ENCODE assay signal across 1 cellular context in the genomic region with DNA sequence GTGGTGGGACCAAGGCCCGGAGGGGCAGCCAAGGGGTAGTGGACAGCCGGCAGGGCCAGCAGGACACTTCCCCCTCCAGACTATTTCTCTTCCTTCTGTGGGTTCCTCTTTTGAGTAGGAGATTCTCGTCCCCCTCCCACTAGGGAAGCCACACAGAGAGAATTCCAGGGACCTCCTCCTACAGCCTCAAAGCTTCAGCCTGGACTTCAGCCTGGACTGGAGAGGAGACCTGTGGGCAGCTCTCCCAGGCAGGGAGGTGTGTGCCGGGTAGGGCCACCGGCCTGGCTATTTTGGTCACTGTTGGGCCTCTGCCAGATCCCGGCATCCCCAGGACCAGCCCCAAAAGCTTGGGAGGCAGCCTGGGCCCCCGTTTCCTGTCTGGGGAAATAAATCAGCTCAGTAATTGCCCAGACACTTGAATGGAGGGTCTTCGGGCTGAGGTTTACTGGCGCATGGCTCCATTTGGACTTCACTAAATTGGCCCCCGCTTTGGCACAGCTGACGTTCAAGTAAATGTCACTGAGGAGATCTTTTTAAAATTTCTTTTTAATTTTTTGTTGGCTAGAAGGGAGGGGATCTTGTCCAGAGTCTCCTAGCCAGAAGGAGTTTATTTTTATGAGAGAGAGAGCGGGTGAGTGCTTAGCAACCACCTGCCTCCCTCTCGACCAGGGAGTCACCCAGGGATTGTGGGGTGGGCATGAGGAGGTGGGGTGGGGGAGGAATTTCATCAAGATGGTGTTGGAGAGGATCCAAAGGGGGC.
TF ChIP-seq lines count a peak whose summit lies in the region.

No MANE protein-coding gene starts in this region.

TF ChIP-seq in HepG2, 621 proteins besides CTCF, POLR2A, EP300 and RAD21 (continued from another document and continues in another):
- TF ChIP-seq NFYB (CRISPR knock-in tag; IDR thresholded peaks at IDR 0.05) = no peak
- no peak for TF ChIP-seq NFIB (CRISPR knock-in tag; IDR thresholded peaks at IDR 0.05; ENCODE audit: borderline replicate concordance)
- TF ChIP-seq, protein P1, sequence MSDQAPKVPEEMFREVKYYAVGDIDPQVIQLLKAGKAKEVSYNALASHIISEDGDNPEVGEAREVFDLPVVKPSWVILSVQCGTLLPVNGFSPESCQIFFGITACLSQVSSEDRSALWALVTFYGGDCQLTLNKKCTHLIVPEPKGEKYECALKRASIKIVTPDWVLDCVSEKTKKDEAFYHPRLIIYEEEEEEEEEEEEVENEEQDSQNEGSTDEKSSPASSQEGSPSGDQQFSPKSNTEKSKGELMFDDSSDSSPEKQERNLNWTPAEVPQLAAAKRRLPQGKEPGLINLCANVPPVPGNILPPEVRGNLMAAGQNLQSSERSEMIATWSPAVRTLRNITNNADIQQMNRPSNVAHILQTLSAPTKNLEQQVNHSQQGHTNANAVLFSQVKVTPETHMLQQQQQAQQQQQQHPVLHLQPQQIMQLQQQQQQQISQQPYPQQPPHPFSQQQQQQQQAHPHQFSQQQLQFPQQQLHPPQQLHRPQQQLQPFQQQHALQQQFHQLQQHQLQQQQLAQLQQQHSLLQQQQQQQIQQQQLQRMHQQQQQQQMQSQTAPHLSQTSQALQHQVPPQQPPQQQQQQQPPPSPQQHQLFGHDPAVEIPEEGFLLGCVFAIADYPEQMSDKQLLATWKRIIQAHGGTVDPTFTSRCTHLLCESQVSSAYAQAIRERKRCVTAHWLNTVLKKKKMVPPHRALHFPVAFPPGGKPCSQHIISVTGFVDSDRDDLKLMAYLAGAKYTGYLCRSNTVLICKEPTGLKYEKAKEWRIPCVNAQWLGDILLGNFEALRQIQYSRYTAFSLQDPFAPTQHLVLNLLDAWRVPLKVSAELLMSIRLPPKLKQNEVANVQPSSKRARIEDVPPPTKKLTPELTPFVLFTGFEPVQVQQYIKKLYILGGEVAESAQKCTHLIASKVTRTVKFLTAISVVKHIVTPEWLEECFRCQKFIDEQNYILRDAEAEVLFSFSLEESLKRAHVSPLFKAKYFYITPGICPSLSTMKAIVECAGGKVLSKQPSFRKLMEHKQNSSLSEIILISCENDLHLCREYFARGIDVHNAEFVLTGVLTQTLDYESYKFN (CRISPR knock-in tag; conservative IDR thresholded peaks at IDR 0.05) = 0 out of 2 replicates have a peak, but pooled peaks have one; percentile 14
- TF ChIP-seq, protein P2, sequence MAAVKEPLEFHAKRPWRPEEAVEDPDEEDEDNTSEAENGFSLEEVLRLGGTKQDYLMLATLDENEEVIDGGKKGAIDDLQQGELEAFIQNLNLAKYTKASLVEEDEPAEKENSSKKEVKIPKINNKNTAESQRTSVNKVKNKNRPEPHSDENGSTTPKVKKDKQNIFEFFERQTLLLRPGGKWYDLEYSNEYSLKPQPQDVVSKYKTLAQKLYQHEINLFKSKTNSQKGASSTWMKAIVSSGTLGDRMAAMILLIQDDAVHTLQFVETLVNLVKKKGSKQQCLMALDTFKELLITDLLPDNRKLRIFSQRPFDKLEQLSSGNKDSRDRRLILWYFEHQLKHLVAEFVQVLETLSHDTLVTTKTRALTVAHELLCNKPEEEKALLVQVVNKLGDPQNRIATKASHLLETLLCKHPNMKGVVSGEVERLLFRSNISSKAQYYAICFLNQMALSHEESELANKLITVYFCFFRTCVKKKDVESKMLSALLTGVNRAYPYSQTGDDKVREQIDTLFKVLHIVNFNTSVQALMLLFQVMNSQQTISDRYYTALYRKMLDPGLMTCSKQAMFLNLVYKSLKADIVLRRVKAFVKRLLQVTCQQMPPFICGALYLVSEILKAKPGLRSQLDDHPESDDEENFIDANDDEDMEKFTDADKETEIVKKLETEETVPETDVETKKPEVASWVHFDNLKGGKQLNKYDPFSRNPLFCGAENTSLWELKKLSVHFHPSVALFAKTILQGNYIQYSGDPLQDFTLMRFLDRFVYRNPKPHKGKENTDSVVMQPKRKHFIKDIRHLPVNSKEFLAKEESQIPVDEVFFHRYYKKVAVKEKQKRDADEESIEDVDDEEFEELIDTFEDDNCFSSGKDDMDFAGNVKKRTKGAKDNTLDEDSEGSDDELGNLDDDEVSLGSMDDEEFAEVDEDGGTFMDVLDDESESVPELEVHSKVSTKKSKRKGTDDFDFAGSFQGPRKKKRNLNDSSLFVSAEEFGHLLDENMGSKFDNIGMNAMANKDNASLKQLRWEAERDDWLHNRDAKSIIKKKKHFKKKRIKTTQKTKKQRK (IDR thresholded peaks at IDR 0.05; ENCODE audit: low read length) = no peak
- TF ChIP-seq, protein P3, sequence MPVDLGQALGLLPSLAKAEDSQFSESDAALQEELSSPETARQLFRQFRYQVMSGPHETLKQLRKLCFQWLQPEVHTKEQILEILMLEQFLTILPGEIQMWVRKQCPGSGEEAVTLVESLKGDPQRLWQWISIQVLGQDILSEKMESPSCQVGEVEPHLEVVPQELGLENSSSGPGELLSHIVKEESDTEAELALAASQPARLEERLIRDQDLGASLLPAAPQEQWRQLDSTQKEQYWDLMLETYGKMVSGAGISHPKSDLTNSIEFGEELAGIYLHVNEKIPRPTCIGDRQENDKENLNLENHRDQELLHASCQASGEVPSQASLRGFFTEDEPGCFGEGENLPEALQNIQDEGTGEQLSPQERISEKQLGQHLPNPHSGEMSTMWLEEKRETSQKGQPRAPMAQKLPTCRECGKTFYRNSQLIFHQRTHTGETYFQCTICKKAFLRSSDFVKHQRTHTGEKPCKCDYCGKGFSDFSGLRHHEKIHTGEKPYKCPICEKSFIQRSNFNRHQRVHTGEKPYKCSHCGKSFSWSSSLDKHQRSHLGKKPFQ (CRISPR knock-in tag; IDR thresholded peaks at IDR 0.05; ENCODE audit: insufficient replicate concordance) = no peak
- no peak for TF ChIP-seq HMG20A (CRISPR knock-in tag; IDR thresholded peaks at IDR 0.05; ENCODE audit: borderline replicate concordance)
- TF ChIP-seq, protein P4, sequence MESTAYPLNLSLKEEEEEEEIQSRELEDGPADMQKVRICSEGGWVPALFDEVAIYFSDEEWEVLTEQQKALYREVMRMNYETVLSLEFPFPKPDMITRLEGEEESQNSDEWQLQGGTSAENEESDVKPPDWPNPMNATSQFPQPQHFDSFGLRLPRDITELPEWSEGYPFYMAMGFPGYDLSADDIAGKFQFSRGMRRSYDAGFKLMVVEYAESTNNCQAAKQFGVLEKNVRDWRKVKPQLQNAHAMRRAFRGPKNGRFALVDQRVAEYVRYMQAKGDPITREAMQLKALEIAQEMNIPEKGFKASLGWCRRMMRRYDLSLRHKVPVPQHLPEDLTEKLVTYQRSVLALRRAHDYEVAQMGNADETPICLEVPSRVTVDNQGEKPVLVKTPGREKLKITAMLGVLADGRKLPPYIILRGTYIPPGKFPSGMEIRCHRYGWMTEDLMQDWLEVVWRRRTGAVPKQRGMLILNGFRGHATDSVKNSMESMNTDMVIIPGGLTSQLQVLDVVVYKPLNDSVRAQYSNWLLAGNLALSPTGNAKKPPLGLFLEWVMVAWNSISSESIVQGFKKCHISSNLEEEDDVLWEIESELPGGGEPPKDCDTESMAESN (CRISPR knock-in tag; conservative IDR thresholded peaks at IDR 0.05) = 0 out of 2 replicates have a peak, but pooled peaks have one; percentile 18
- TF ChIP-seq ZNF343 (CRISPR knock-in tag; IDR thresholded peaks at IDR 0.05) = peak; percentile 57; the same call in 1 of the 2 replicates
- TF ChIP-seq, protein P5, sequence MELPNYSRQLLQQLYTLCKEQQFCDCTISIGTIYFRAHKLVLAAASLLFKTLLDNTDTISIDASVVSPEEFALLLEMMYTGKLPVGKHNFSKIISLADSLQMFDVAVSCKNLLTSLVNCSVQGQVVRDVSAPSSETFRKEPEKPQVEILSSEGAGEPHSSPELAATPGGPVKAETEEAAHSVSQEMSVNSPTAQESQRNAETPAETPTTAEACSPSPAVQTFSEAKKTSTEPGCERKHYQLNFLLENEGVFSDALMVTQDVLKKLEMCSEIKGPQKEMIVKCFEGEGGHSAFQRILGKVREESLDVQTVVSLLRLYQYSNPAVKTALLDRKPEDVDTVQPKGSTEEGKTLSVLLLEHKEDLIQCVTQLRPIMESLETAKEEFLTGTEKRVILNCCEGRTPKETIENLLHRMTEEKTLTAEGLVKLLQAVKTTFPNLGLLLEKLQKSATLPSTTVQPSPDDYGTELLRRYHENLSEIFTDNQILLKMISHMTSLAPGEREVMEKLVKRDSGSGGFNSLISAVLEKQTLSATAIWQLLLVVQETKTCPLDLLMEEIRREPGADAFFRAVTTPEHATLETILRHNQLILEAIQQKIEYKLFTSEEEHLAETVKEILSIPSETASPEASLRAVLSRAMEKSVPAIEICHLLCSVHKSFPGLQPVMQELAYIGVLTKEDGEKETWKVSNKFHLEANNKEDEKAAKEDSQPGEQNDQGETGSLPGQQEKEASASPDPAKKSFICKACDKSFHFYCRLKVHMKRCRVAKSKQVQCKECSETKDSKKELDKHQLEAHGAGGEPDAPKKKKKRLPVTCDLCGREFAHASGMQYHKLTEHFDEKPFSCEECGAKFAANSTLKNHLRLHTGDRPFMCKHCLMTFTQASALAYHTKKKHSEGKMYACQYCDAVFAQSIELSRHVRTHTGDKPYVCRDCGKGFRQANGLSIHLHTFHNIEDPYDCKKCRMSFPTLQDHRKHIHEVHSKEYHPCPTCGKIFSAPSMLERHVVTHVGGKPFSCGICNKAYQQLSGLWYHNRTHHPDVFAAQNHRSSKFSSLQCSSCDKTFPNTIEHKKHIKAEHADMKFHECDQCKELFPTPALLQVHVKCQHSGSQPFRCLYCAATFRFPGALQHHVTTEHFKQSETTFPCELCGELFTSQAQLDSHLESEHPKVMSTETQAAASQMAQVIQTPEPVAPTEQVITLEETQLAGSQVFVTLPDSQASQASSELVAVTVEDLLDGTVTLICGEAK (IDR thresholded peaks at IDR 0.05) = no peak
- TF ChIP-seq, protein P5 (CRISPR knock-in tag; IDR thresholded peaks at IDR 0.05) = no peak
- TF ChIP-seq ZFX (CRISPR knock-in tag; IDR thresholded peaks at IDR 0.05; ENCODE audit: low read depth) = peak; percentile 17
- no peak for TF ChIP-seq ZNF878 (CRISPR knock-in tag; IDR thresholded peaks at IDR 0.05)
- 0 out of 2 replicates have a peak, but pooled peaks have one; percentile 79 for TF ChIP-seq ZNF782 (CRISPR knock-in tag; IDR thresholded peaks at IDR 0.05; ENCODE audit: borderline replicate concordance)
- TF ChIP-seq, protein P6, sequence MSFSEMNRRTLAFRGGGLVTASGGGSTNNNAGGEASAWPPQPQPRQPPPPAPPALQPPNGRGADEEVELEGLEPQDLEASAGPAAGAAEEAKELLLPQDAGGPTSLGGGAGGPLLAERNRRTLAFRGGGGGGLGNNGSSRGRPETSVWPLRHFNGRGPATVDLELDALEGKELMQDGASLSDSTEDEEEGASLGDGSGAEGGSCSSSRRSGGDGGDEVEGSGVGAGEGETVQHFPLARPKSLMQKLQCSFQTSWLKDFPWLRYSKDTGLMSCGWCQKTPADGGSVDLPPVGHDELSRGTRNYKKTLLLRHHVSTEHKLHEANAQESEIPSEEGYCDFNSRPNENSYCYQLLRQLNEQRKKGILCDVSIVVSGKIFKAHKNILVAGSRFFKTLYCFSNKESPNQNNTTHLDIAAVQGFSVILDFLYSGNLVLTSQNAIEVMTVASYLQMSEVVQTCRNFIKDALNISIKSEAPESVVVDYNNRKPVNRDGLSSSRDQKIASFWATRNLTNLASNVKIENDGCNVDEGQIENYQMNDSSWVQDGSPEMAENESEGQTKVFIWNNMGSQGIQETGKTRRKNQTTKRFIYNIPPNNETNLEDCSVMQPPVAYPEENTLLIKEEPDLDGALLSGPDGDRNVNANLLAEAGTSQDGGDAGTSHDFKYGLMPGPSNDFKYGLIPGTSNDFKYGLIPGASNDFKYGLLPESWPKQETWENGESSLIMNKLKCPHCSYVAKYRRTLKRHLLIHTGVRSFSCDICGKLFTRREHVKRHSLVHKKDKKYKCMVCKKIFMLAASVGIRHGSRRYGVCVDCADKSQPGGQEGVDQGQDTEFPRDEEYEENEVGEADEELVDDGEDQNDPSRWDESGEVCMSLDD (CRISPR knock-in tag; IDR thresholded peaks at IDR 0.05; ENCODE audit: borderline replicate concordance) = no peak
- TF ChIP-seq, protein P7, sequence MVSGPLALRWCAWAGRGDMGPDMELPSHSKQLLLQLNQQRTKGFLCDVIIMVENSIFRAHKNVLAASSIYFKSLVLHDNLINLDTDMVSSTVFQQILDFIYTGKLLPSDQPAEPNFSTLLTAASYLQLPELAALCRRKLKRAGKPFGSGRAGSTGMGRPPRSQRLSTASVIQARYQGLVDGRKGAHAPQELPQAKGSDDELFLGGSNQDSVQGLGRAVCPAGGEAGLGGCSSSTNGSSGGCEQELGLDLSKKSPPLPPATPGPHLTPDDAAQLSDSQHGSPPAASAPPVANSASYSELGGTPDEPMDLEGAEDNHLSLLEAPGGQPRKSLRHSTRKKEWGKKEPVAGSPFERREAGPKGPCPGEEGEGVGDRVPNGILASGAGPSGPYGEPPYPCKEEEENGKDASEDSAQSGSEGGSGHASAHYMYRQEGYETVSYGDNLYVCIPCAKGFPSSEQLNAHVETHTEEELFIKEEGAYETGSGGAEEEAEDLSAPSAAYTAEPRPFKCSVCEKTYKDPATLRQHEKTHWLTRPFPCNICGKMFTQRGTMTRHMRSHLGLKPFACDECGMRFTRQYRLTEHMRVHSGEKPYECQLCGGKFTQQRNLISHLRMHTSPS (CRISPR knock-in tag; IDR thresholded peaks at IDR 0.05; ENCODE audit: low read depth) = 0 out of 2 replicates have a peak, but pooled peaks have one; percentile 11
- TF ChIP-seq ZNF383 (CRISPR knock-in tag; IDR thresholded peaks at IDR 0.05; ENCODE audit: borderline replicate concordance) = 0 out of 2 replicates have a peak, but pooled peaks have one; percentile 54
- no peak for TF ChIP-seq ELF4 (CRISPR knock-in tag; IDR thresholded peaks at IDR 0.05; ENCODE audit: borderline replicate concordance)
- TF ChIP-seq ZFY (CRISPR knock-in tag; IDR thresholded peaks at IDR 0.05) = 0 out of 2 replicates have a peak, but pooled peaks have one; percentile 18
